Comparison of ENCODE assay signal across 16 cellular contexts in the genomic region with DNA sequence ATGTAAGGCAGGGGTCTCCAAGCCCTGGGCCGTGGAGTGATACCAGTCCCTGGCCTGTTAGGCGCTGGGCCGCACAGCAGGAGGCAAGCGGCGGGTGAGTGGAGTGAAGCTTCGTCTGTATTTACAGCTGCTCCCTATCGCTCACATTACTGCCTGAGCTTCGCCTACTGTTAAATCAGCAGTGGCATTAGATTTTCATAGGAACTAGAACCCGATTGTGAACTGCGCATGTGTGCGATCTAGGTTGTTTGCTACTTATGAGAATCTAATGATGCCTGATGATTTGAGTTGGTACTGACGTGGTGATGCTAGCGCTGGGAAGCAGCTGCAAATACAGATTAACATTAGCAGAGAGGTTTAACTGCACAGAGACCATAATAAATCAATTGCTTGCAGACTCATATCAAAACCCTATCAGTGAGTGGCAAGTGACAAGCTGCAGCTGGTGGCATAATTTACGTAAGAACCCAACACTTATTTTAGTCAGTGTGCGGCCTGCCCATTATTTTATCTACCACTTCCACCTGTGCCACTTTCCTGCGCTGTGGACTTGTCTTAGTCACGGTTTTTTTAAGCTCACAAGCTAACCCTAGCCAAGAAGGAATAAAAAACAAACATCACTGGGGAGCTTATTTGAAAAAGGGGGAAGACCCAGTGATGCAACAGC.
"Had no signal": no experiment of that assay in that cellular context is flagged by ENCODE, and none has a peak within 500 bp of the region (broad histone marks: within the 10 kb centered on the region; RNA-seq: fewer than 3 reads in every experiment).

No MANE protein-coding gene starts in this region.

- H3K36me3 Mint-ChIP-seq: activated naive CD4-positive, alpha-beta T cell treated with anti-CD3 and anti-CD28 coated beads, Interleukin-2, amount 10 ng/mL, durations not matched to agents 7 days and 5 days had no signal

- H3K9me3 ChIP-seq: gastroesophageal sphincter, pancreas, sigmoid colon, testis, upper lobe of right lung had no signal

- H3K27ac Mint-ChIP-seq: activated CD4-positive, alpha-beta memory T cell treated with anti-CD3 and anti-CD28 coated beads, Interleukin-2, amount 10 ng/mL, durations not matched to agents 7 days and 5 days; activated CD4-positive, alpha-beta T cell treated with anti-CD3 and anti-CD28 coated beads for 36 hours; activated naive CD4-positive, alpha-beta T cell treated with anti-CD3 and anti-CD28 coated beads, Interleukin-2, amount 10 ng/mL, durations not matched to agents 7 days and 5 days; activated T-cell treated with anti-CD3 and anti-CD28 coated beads, Interleukin-2, amount 50 U/mL, for 24 hours; endodermal cell had no signal

- H3K36me3 ChIP-seq: gastroesophageal sphincter, pancreas, sigmoid colon, stomach, upper lobe of right lung, WERI-Rb-1 had no signal

- H3K9me3 Mint-ChIP-seq: endodermal cell had no signal

- H3K4me3 ChIP-seq: dorsolateral prefrontal cortex, gastroesophageal sphincter, pancreas, sigmoid colon, stomach, testis, upper lobe of right lung had no signal

- H3K27me3 Mint-ChIP-seq: activated CD4-positive, alpha-beta memory T cell treated with anti-CD3 and anti-CD28 coated beads, Interleukin-2, amount 10 ng/mL, durations not matched to agents 7 days and 5 days; activated CD4-positive, alpha-beta T cell treated with anti-CD3 and anti-CD28 coated beads for 36 hours; activated naive CD4-positive, alpha-beta T cell treated with anti-CD3 and anti-CD28 coated beads, Interleukin-2, amount 10 ng/mL, durations not matched to agents 7 days and 5 days; activated T-cell treated with anti-CD3 and anti-CD28 coated beads, Interleukin-2, amount 50 U/mL, for 24 hours had no signal

- ATAC-seq: activated CD4-positive, alpha-beta T cell treated with anti-CD3 and anti-CD28 coated beads for 36 hours; gastroesophageal sphincter; left lobe of liver; pancreas; upper lobe of right lung had no signal

- H3K4me1 Mint-ChIP-seq: activated CD4-positive, alpha-beta memory T cell treated with anti-CD3 and anti-CD28 coated beads, Interleukin-2, amount 10 ng/mL, durations not matched to agents 7 days and 5 days; activated CD4-positive, alpha-beta T cell treated with anti-CD3 and anti-CD28 coated beads for 36 hours; activated naive CD4-positive, alpha-beta T cell treated with anti-CD3 and anti-CD28 coated beads, Interleukin-2, amount 10 ng/mL, durations not matched to agents 7 days and 5 days; endodermal cell had no signal

- DNase-seq: activated CD4-positive, alpha-beta memory T cell treated with anti-CD3 and anti-CD28 coated beads, Interleukin-2, amount 10 ng/mL, durations not matched to agents 7 days and 5 days; activated CD4-positive, alpha-beta T cell treated with anti-CD3 and anti-CD28 coated beads for 36 hours; activated naive CD4-positive, alpha-beta T cell treated with anti-CD3 and anti-CD28 coated beads, Interleukin-2, amount 10 ng/mL, durations not matched to agents 7 days and 5 days; activated T-cell treated with anti-CD3 and anti-CD28 coated beads, Interleukin-2, amount 50 U/mL, for 24 hours; dorsolateral prefrontal cortex; endodermal cell; midbrain; pancreas; sigmoid colon; stimulated activated CD4-positive, alpha-beta T cell treated with anti-CD3 and anti-CD28 coated beads, Interleukin-1b, Interleukin-23, amount 100 ng/mL, for 48 hours; stomach; testis; upper lobe of right lung; WERI-Rb-1 had no signal

- H3K27ac ChIP-seq: dorsolateral prefrontal cortex, gastroesophageal sphincter, pancreas, sigmoid colon, stomach, testis, upper lobe of right lung, WERI-Rb-1 had no signal

- H3K27me3 ChIP-seq: dorsolateral prefrontal cortex, gastroesophageal sphincter, pancreas, sigmoid colon, stomach, testis, upper lobe of right lung had no signal

- H3K4me1 ChIP-seq: gastroesophageal sphincter, pancreas, sigmoid colon, stomach, testis, upper lobe of right lung had no signal

- H3K4me3 Mint-ChIP-seq: activated CD4-positive, alpha-beta memory T cell treated with anti-CD3 and anti-CD28 coated beads, Interleukin-2, amount 10 ng/mL, durations not matched to agents 7 days and 5 days; activated CD4-positive, alpha-beta T cell treated with anti-CD3 and anti-CD28 coated beads for 36 hours; activated naive CD4-positive, alpha-beta T cell treated with anti-CD3 and anti-CD28 coated beads, Interleukin-2, amount 10 ng/mL, durations not matched to agents 7 days and 5 days; activated T-cell treated with anti-CD3 and anti-CD28 coated beads, Interleukin-2, amount 50 U/mL, for 24 hours; endodermal cell had no signal
